Comparison of ENCODE assay signal across 8 cellular contexts in genomic region chr4:15149842-15150592, GRCh38.
A peak's percentile ranks its signal among the peaks of the same experiment; 100 is the strongest.
DNase-seq lines count a peak whose midpoint lies in the region; ATAC-seq and TF ChIP-seq lines count a peak whose summit lies in the region.

No MANE protein-coding gene starts in this region.

- DNase-seq in BE2C (peak; percentile 88), NCI-H69 (lab: John Stamatoyannopoulos, UW) (peak; percentile 92), left lung (peak; percentile 79 to 86), tibial artery (peak; percentile 78 to 89)

- TF ChIP-seq CTCF in BE2C (IDR thresholded peaks at IDR 0.05; ENCODE audit: low read depth, low read length) (no peak), left lung (IDR thresholded peaks at IDR 0.05) (no peak), tibial artery (IDR thresholded peaks at IDR 0.05) (peak in 1 of 2 experiments; percentile 23)

- H3K27ac ChIP-seq in cingulate gyrus (ENCODE audit: low read depth, low read length) (peak overlapping the region; percentile 90), left lung (peak overlapping the region in 1 of 2 donors; percentile 7), tibial artery (peak overlapping the region; percentile 8 to 73)

- ATAC-seq in GM19351 (IDR thresholded peaks at IDR 0.05; ENCODE audit: unreplicated experiment) (peak; percentile 82), HG03135 (IDR thresholded peaks at IDR 0.05; ENCODE audit: unreplicated experiment) (peak; percentile 55), left lung (peak; percentile 95)
- ATAC-seq in activated CD4-positive, CD25-positive, alpha-beta regulatory T cell treated with anti-CD3 and anti-CD28 coated beads, Interleukin-2, amount 50 U/mL, for 24 hours: no peak

- H3K4me1 ChIP-seq in BE2C (peaks cover 48% of the 10 kb centered on the region), left lung (peaks cover 6 to 11% of the 10 kb centered on the region in 2 donors), tibial artery (peaks cover 0 to 25% (median 15%) of the 10 kb centered on the region in 4 donors)

- H3K27me3 ChIP-seq in BE2C (no peaks in the 10 kb centered on the region), left lung (no peaks in the 10 kb centered on the region), tibial artery (no peaks in the 10 kb centered on the region)

- no peak overlapping the region; the same call in 1 of the 2 replicates for H3K4me3 ChIP-seq in BE2C (ENCODE audit: low read depth, low read length)
- no peak overlapping the region for H3K4me3 ChIP-seq in left lung
- no peak overlapping the region for H3K4me3 ChIP-seq in tibial artery

- H3K9me3 ChIP-seq in BE2C: no peaks in the 10 kb centered on the region
- H3K9me3 ChIP-seq in left lung: no peaks in the 10 kb centered on the region
- H3K9me3 ChIP-seq in tibial artery: no peaks in the 10 kb centered on the region

- H3K36me3 ChIP-seq in BE2C: no peaks in the 10 kb centered on the region
- H3K36me3 ChIP-seq in left lung: no peaks in the 10 kb centered on the region
- H3K36me3 ChIP-seq in tibial artery: no peaks in the 10 kb centered on the region

- intact Hi-C loops in left lung (cut with DNase I): no loop called here
- intact Hi-C loops in tibial artery (cut with DNase I; ENCODE audit: low total_unique reads): loop anchor here (2.0 to 10.0 kb wide), 2 partner anchors 37 to 155 kb away; no protein-coding TSS in a partner anchor

Comparison
In these comparisons a context has a peak if more than half of its experiments do, and no peak if none do; other contexts are left out.
1. ATAC-seq: peak in GM19351 (single experiment), HG03135 (single experiment) and left lung (single experiment); none in activated CD4-positive, CD25-positive, alpha-beta regulatory T cell treated with anti-CD3 and anti-CD28 coated beads, Interleukin-2, amount 50 U/mL, for 24 hours (0 of 2).
2. Peak in every context shown above with its lines, with median percentiles within 50 percentile points of each other: DNase-seq.